ENCODE assay signal across 19 cellular contexts in genomic region chr1:64701071-64701470, GRCh38. TPM values are rescaled to one million over a fixed set of nuclear protein-coding genes. Genes with fewer than 3 reads are reported as not detected.
DNase-seq lines count a peak whose midpoint lies in the region; ATAC-seq and TF ChIP-seq lines count a peak whose summit lies in the region.
"Had no signal": no experiment of that assay in that cellular context is flagged by ENCODE, and none has a peak within 500 bp of the region (broad histone marks: within the 10 kb centered on the region; RNA-seq: fewer than 3 reads in every experiment).

No MANE protein-coding gene starts in this region.

- H3K36me3 ChIP-seq in breast epithelium (no peaks in the 10 kb centered on the region), mammary epithelial cell (ENCODE audit: insufficient read depth, low read length) (no peaks in the 10 kb centered on the region)

- H3K9ac ChIP-seq in mammary epithelial cell (ENCODE audit: insufficient read depth, low read length) = no peak overlapping the region
- H3K9ac ChIP-seq: SK-N-SH had no signal

- no peaks in the 10 kb centered on the region for H3K9me3 ChIP-seq in breast epithelium
- H3K9me3 ChIP-seq in mammary epithelial cell (replicated peaks; ENCODE audit: insufficient read depth, low read length) = no peaks in the 10 kb centered on the region
- H3K9me3 ChIP-seq: SK-N-SH had no signal

- intact Hi-C loops in MCF 10A (cut with micrococcal nuclease) (no loop called here), breast epithelium (cut with DNase I; ENCODE audit: low total_unique reads) (no loop called here), mammary epithelial cell (cut with micrococcal nuclease) (no loop called here)

- in situ Hi-C loops in mammary epithelial cell (cut with MboI; ENCODE audit: low sequenced_read_pairs in 2 of 2) = no loop called here

- H3K4me1 ChIP-seq in breast epithelium = no peaks in the 10 kb centered on the region
- H3K4me1 ChIP-seq in mammary epithelial cell (ENCODE audit: insufficient read depth, low read length) = no peaks in the 10 kb centered on the region

- dilution Hi-C loops in mammary epithelial cell (cut with HindIII; ENCODE audit: low sequenced_read_pairs) = no loop called here

- ATAC-seq in HG03175 (IDR thresholded peaks at IDR 0.05; ENCODE audit: unreplicated experiment) = no peak
- no peak for ATAC-seq in stimulated activated naive CD8-positive, alpha-beta T cell treated with anti-CD3 and anti-CD28 coated beads, Interleukin-15, Interleukin-2, amounts not matched to agents 100 U/mL and 50 U/mL, for 24 hours
- ATAC-seq: HCT116, K562 had no signal

- DNase-seq in MCF 10A (ENCODE audit: unreplicated experiment) (peak; percentile 7), breast epithelium (ENCODE audit: low spot score in 2 of 2) (no peak), mammary epithelial cell (peak; percentile 58), kidney tubule cell (ENCODE audit: low spot score) (peak; percentile 9), glutamatergic neuron (no peak)
- DNase-seq in stimulated activated naive CD8-positive, alpha-beta T cell treated with anti-CD3 and anti-CD28 coated beads, Interleukin-15, Interleukin-2, amounts not matched to agents 100 U/mL and 50 U/mL, for 24 hours = no peak
- DNase-seq: CD4-positive, CD25-positive, alpha-beta regulatory T cell; Kasumi-1; MV-4-11; NCI-H1105 treated with DMSO at 0.1 percent for 48 hours; NCI-H146; NCI-H1930; NCI-H446; NCI-H69; SK-N-SH; SW 1271 had no signal

- CTCF ChIA-PET in MCF 10A (lab: Yijun Ruan, JAX) = interaction anchor here (0.6 to 0.8 kb wide), 3 partner anchors 16 to 123 kb away, joined by 3 read pairs; no protein-coding TSS in a partner anchor
- CTCF ChIA-PET in mammary epithelial cell (lab: Charles Lee; ENCODE audit: low non-redundant PET) = no interaction called here

- no peak overlapping the region for H2AFZ ChIP-seq in mammary epithelial cell (ENCODE audit: low read depth, low read length)

- no peaks in the 10 kb centered on the region for H4K20me1 ChIP-seq in mammary epithelial cell (ENCODE audit: insufficient read depth, low read length)

- H3K9me3 Mint-ChIP-seq in MCF 10A (ENCODE audit: unreplicated experiment) (no peaks in the 10 kb centered on the region), glutamatergic neuron (ENCODE audit: unreplicated experiment) (peaks cover 2% of the 10 kb centered on the region)

- no peak overlapping the region for H3K27ac ChIP-seq in breast epithelium
- no peak overlapping the region for H3K27ac ChIP-seq in mammary epithelial cell (ENCODE audit: insufficient read depth, low read depth, low read length)

- no peaks in the 10 kb centered on the region for H3K79me2 ChIP-seq in mammary epithelial cell (ENCODE audit: insufficient read depth, low read length)

- TF ChIP-seq CTCF in MCF 10A (IDR thresholded peaks at IDR 0.05; ENCODE audit: unreplicated experiment) (no peak), breast epithelium (IDR thresholded peaks at IDR 0.05) (no peak), mammary epithelial cell (conservative IDR thresholded peaks at IDR 0.05 in 1 of 2, IDR thresholded peaks at IDR 0.05 in 1 of 2; ENCODE audit: extremely low read depth in 1 of 2, insufficient read depth in 1 of 2, low read depth in 1 of 2, low read length in 2 of 2) (no peak), glutamatergic neuron (IDR thresholded peaks at IDR 0.05; ENCODE audit: partially characterized antibody, unreplicated experiment) (no peak)

- H3K4me1 Mint-ChIP-seq in MCF 10A (ENCODE audit: insufficient read depth, unreplicated experiment) (no peaks in the 10 kb centered on the region), glutamatergic neuron (ENCODE audit: low read depth, unreplicated experiment) (no peaks in the 10 kb centered on the region)
- H3K4me1 Mint-ChIP-seq: CD4-positive, CD25-positive, alpha-beta regulatory T cell had no signal

- H3K27me3 ChIP-seq in breast epithelium = no peaks in the 10 kb centered on the region
- no peaks in the 10 kb centered on the region for H3K27me3 ChIP-seq in mammary epithelial cell (ENCODE audit: insufficient read depth, low read length)

- no peak overlapping the region for H3K4me2 ChIP-seq in mammary epithelial cell (ENCODE audit: insufficient read depth, low read depth, low read length)
- H3K4me2 ChIP-seq: SK-N-SH had no signal

- H3K4me3 ChIP-seq in breast epithelium (no peak overlapping the region), mammary epithelial cell (replicated peaks in 1 of 3; ENCODE audit: insufficient read depth in 1 of 3, low read depth in 2 of 3, low read length in 3 of 3) (no peak overlapping the region)
- H3K4me3 ChIP-seq: K562 had no signal

- no peak for TF ChIP-seq POLR2A in breast epithelium (IDR thresholded peaks at IDR 0.05)

- H3K4me3 Mint-ChIP-seq in MCF 10A (ENCODE audit: unreplicated experiment) (no peak overlapping the region), glutamatergic neuron (ENCODE audit: unreplicated experiment) (no peak overlapping the region)
- H3K4me3 Mint-ChIP-seq: CD4-positive, CD25-positive, alpha-beta regulatory T cell had no signal

- BruUV-seq in MCF 10A (replicated peaks; lab: Mats Ljungman, UMichigan) = no TSS peak
- no TSS peak for BruUV-seq in mammary epithelial cell (replicated peaks; lab: Mats Ljungman, UMichigan)

- H3K36me3 Mint-ChIP-seq in MCF 10A (ENCODE audit: insufficient read depth, unreplicated experiment) = no peaks in the 10 kb centered on the region
- H3K36me3 Mint-ChIP-seq in glutamatergic neuron (ENCODE audit: unreplicated experiment) = no peaks in the 10 kb centered on the region
- H3K36me3 Mint-ChIP-seq: CD4-positive, CD25-positive, alpha-beta regulatory T cell had no signal

- H3K27me3 Mint-ChIP-seq in MCF 10A (ENCODE audit: insufficient read depth, unreplicated experiment) (no peaks in the 10 kb centered on the region), glutamatergic neuron (ENCODE audit: unreplicated experiment) (no peaks in the 10 kb centered on the region)

- H3K27ac Mint-ChIP-seq in MCF 10A (ENCODE audit: low read depth, unreplicated experiment) (no peak overlapping the region), glutamatergic neuron (ENCODE audit: unreplicated experiment) (no peak overlapping the region)
- H3K27ac Mint-ChIP-seq: CD4-positive, CD25-positive, alpha-beta regulatory T cell had no signal

- POLR2A ChIA-PET in MCF 10A (lab: Yijun Ruan, JAX) = no interaction called here

- WGBS in mammary epithelial cell (ENCODE audit: low coverage, missing lambda C conversion rate) = 71% methylated on average over 2 of the region's 5 CpGs

RNA-seq across cellular contexts. Expression of gene RAVER2, which starts 43.8 kb away (rescaled TPM):
- total RNA-seq in MCF 10A (2022) (5.3 and 5.9 TPM in 2 replicates), breast epithelium (10 to 100 TPM in 2 of 3 donors, 1 to 10 TPM in 1; 6.6 to 21.1 (median 17.0) TPM), mammary epithelial cell (10 to 100 TPM in 1 of 2 donors, 1 to 10 TPM in 1; 9.7 to 15.8 TPM), glutamatergic neuron (ENCODE audit: unreplicated experiment) (4.4 TPM)
- polyA plus RNA-seq in mammary epithelial cell = 8.1 TPM
- polyA minus RNA-seq in mammary epithelial cell = 2.5 TPM

Comparison
In these comparisons a context has a peak if more than half of its experiments do, and no peak if none do; other contexts are left out.
1. DNase-seq: peak in MCF 10A (single experiment), mammary epithelial cell (single experiment) and kidney tubule cell (single experiment); none in breast epithelium (0 of 2), glutamatergic neuron (single experiment) and stimulated activated naive CD8-positive, alpha-beta T cell treated with anti-CD3 and anti-CD28 coated beads, Interleukin-15, Interleukin-2, amounts not matched to agents 100 U/mL and 50 U/mL, for 24 hours (single experiment).